ENCODE assay signal across 8 cellular contexts in the genomic region with DNA sequence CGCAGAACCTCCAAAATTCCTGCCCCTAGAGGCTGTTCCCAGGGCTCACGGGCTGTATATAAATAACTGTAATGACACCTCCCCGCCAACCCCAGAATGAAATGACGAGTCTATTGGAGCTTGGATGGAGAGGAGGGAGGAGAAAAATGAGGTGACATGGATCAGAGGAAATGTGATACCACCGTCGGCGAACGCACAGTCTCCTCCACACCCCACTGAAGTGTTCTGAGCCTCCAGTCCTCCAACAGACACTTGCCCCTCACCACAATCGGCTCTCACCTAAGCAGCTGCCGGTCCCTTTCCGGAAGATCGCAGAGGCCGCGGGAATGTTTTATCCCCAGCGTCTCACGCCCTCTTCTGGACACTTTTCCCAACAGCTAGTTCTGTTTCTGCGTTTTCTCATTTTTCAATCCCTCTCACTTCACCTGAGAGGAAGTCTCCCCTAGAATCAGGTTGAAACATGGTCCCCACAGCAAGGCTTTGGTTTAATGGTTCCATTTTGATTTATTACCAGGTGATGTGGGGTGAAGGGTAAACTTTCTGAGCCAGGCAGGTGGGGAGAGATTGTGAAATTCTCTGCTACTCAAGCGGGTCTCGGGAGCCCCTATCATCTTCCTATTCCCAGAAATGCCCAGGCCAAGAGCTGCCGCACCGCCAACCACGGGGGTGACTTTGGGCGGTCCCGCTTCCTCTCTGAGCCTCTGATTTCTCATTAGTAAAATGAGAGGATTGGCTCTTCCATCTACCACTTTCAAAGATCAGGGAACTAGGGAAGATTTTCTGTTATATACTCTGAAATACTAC. TPM values are rescaled to one million over a fixed set of nuclear protein-coding genes. Genes with fewer than 3 reads are reported as not detected.
A peak's percentile ranks its signal among the peaks of the same experiment; 100 is the strongest.
DNase-seq lines count a peak whose midpoint lies in the region; ATAC-seq and TF ChIP-seq lines count a peak whose summit lies in the region.

No MANE protein-coding gene starts in this region.

- ATAC-seq in naive thymus-derived CD4-positive, alpha-beta T cell = no peak
- ATAC-seq in GM21381 (IDR thresholded peaks at IDR 0.05; ENCODE audit: unreplicated experiment) (no peak), GM21360 (IDR thresholded peaks at IDR 0.05; ENCODE audit: unreplicated experiment) (no peak)

- H3K9me3 ChIP-seq in Peyer's patch = no peaks in the 10 kb centered on the region
- peaks cover 0 to 5% (median 0%) of the 10 kb centered on the region in 3 experiments for H3K9me3 ChIP-seq in naive thymus-derived CD4-positive, alpha-beta T cell (ENCODE audit: control insufficient read depth in 2 of 3, low read length in 3 of 3)

- no peaks in the 10 kb centered on the region for H3K36me3 ChIP-seq in Peyer's patch
- H3K36me3 ChIP-seq in naive thymus-derived CD4-positive, alpha-beta T cell (ENCODE audit: control insufficient read depth in 2 of 3, insufficient read depth in 3 of 3, low read length in 3 of 3) = no peaks in the 10 kb centered on the region

- intact Hi-C loops in naive thymus-derived CD4-positive, alpha-beta T cell (cut with micrococcal nuclease) = loop anchor here (2.0 to 10.0 kb wide), 3 partner anchors 153 to 259 kb away; no protein-coding TSS in a partner anchor

- H3K4me3 ChIP-seq in Peyer's patch (no peak overlapping the region), epithelial cell of proximal tubule (ENCODE audit: low read depth, low read length) (peak overlapping the region; percentile 8)
- no peak overlapping the region for H3K4me3 ChIP-seq in naive thymus-derived CD4-positive, alpha-beta T cell (ENCODE audit: low read length)

- TF ChIP-seq CTCF in Peyer's patch (IDR thresholded peaks at IDR 0.05) (peak in 4 of 6 experiments; percentile 42 to 69 (median 66)), epithelial cell of proximal tubule (conservative IDR thresholded peaks at IDR 0.05; ENCODE audit: low read depth, low read length) (peak; percentile 78)

- H3K27ac Mint-ChIP-seq in naive thymus-derived CD4-positive, alpha-beta T cell = no peak overlapping the region

- H3K4me3 Mint-ChIP-seq in naive thymus-derived CD4-positive, alpha-beta T cell = peak overlapping the region in 6 of 10 donors; percentile 20 to 61 (median 32)

- peaks cover 0 to 16% (median 6%) of the 10 kb centered on the region in 11 donors for H3K9me3 Mint-ChIP-seq in naive thymus-derived CD4-positive, alpha-beta T cell

- no peak overlapping the region for H3K27ac ChIP-seq in Peyer's patch
- no peak overlapping the region for H3K27ac ChIP-seq in naive thymus-derived CD4-positive, alpha-beta T cell (ENCODE audit: low read depth, low read length)

- H3K36me3 Mint-ChIP-seq in naive thymus-derived CD4-positive, alpha-beta T cell = peaks cover 0 to 4% (median 0%) of the 10 kb centered on the region in 5 donors

- H3K27me3 Mint-ChIP-seq in naive thymus-derived CD4-positive, alpha-beta T cell = peaks cover 48 to 61% (median 57%) of the 10 kb centered on the region in 5 donors

- POLR2A ChIA-PET in naive thymus-derived CD4-positive, alpha-beta T cell (lab: Charles Lee) = no interaction called here

- no peaks in the 10 kb centered on the region for H3K27me3 ChIP-seq in Peyer's patch
- peaks cover 0 to 3% of the 10 kb centered on the region in 2 donors for H3K27me3 ChIP-seq in naive thymus-derived CD4-positive, alpha-beta T cell (ENCODE audit: control insufficient read depth in 2 of 2, insufficient read depth in 2 of 2, low read length in 2 of 2)

- no peaks in the 10 kb centered on the region for H3K4me1 ChIP-seq in Peyer's patch
- no peaks in the 10 kb centered on the region for H3K4me1 ChIP-seq in naive thymus-derived CD4-positive, alpha-beta T cell (ENCODE audit: control insufficient read depth in 2 of 2, insufficient read depth in 2 of 2, low read length in 2 of 2)

- peak; percentile 90 for DNase-seq in DMS79 treated with DMSO at 0.1 percent for 48 hours (lab: John Stamatoyannopoulos, UW)
- DNase-seq in HuH-7.5 (ENCODE audit: low spot score) = peak; percentile 42
- DNase-seq in Peyer's patch = peak in 2 of 3 donors; percentile 60 to 80
- no peak for DNase-seq in epithelial cell of proximal tubule (ENCODE audit: low read depth)
- peak in 2 of 9 donors; percentile 17 to 28 for DNase-seq in naive thymus-derived CD4-positive, alpha-beta T cell
- DNase-seq in mesenteric fat pad (ENCODE audit: low spot score) = no peak

- no peak for TF ChIP-seq POLR2A in Peyer's patch (IDR thresholded peaks at IDR 0.05)

- CTCF ChIA-PET in naive thymus-derived CD4-positive, alpha-beta T cell (lab: Charles Lee) = no interaction called here

- H3K4me1 Mint-ChIP-seq in naive thymus-derived CD4-positive, alpha-beta T cell = peaks cover 5 to 12% (median 9%) of the 10 kb centered on the region in 7 donors

RNA-seq across cellular contexts. Expression of gene MYO5B, which starts 9.1 kb away (rescaled TPM):
- 100 to 1,000 TPM; 105 to 213 (median 183) TPM for total RNA-seq in Peyer's patch
- total RNA-seq in epithelial cell of proximal tubule = 34.1 and 48.4 TPM in 2 replicates
- not detected for total RNA-seq in naive thymus-derived CD4-positive, alpha-beta T cell
- under 1 TPM; 0.02 to 0.04 TPM for polyA plus RNA-seq in naive thymus-derived CD4-positive, alpha-beta T cell
- 1.6 TPM for total RNA-seq in mesenteric fat pad

Comparison
In these comparisons a context has a peak if more than half of its experiments do, and no peak if none do; other contexts are left out.
1. DNase-seq: peak in DMS79 treated with DMSO at 0.1 percent for 48 hours (single experiment), HuH-7.5 (single experiment) and Peyer's patch (2 of 3); none in epithelial cell of proximal tubule (single experiment) and mesenteric fat pad (single experiment).
2. RNA of gene MYO5B, which starts 9.1 kb away (total RNA-seq): 105 to 213 TPM in Peyer's patch and 34.1 to 48.4 TPM in epithelial cell of proximal tubule; 1.6 TPM in mesenteric fat pad (single experiment) and not detected in naive thymus-derived CD4-positive, alpha-beta T cell; every median in the first group is over 10 times any median in the second.